ENCODE assay signal across 8 cellular contexts in the genomic region with DNA sequence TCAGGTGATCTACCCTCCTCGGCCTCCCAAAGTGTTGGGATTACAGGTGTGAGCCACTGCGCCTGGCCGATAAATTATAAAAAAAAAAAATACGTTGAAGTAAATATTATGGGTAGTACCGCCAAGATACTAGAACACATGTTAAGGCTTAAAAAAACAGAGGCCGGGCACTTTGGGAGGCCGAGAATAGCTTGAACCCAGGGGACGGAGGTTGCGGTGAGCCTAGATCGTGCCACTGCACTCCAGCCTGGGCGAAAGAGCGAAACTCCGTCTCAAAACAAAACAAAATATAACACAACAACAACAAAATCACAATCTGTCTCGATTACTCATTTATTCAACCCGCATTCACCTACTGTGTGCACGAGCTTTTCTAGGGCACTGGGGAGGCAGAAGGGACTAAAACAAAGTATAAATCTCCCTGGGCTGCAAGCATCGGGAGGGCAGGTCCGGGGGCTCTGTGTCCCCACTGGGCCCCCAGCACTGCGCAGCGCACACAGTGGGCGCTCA. TPM values are rescaled to one million over a fixed set of nuclear protein-coding genes. Genes with fewer than 3 reads are reported as not detected.
DNase-seq lines count a peak whose midpoint lies in the region; ATAC-seq, FAIRE-seq and TF ChIP-seq lines count a peak whose summit lies in the region.

No MANE protein-coding gene starts in this region.

- no peak for ATAC-seq in activated T-cell treated with anti-CD3 and anti-CD28 coated beads, Interleukin-2, amount 50 U/mL, for 72 hours (replicated peaks in 1 of 2)
- ATAC-seq in body of pancreas (no peak), memory B cell (ENCODE audit: low read depth) (no peak), HG03342 (IDR thresholded peaks at IDR 0.05; ENCODE audit: unreplicated experiment) (no peak)

- peaks cover 16% of the 10 kb centered on the region for H3K4me1 Mint-ChIP-seq in activated T-cell treated with anti-CD3 and anti-CD28 coated beads, Interleukin-2, amount 50 U/mL, for 72 hours (ENCODE audit: low read depth)
- peaks cover 19% of the 10 kb centered on the region for H3K4me1 Mint-ChIP-seq in memory B cell
- peaks cover 17% of the 10 kb centered on the region for H3K4me1 Mint-ChIP-seq in type B pancreatic cell (ENCODE audit: unreplicated experiment)

- no peaks in the 10 kb centered on the region for H3K9me3 ChIP-seq in body of pancreas

- H3K27me3 ChIP-seq in body of pancreas: no peaks in the 10 kb centered on the region

- H3K9me3 Mint-ChIP-seq in activated T-cell treated with anti-CD3 and anti-CD28 coated beads, Interleukin-2, amount 50 U/mL, for 72 hours: no peaks in the 10 kb centered on the region
- H3K9me3 Mint-ChIP-seq in memory B cell: no peaks in the 10 kb centered on the region
- H3K9me3 Mint-ChIP-seq in type B pancreatic cell: no peaks in the 10 kb centered on the region

- peak overlapping the region; percentile 50 for H3K27ac Mint-ChIP-seq in activated T-cell treated with anti-CD3 and anti-CD28 coated beads, Interleukin-2, amount 50 U/mL, for 72 hours
- H3K27ac Mint-ChIP-seq in memory B cell (peak overlapping the region; percentile 89), type B pancreatic cell (peak overlapping the region; percentile 85)

- H3K27me3 Mint-ChIP-seq in activated T-cell treated with anti-CD3 and anti-CD28 coated beads, Interleukin-2, amount 50 U/mL, for 72 hours (ENCODE audit: low read depth): no peaks in the 10 kb centered on the region
- H3K27me3 Mint-ChIP-seq in memory B cell (peaks cover 2% of the 10 kb centered on the region), type B pancreatic cell (no peaks in the 10 kb centered on the region)

- intact Hi-C loops in body of pancreas (cut with DNase I): no loop called here

- FAIRE-seq in HTR-8/SVneo (lab: Jason Lieb, UNC): no peak

- 38 to 55% methylated on average over 16 to 21 of the region's 21 CpGs for WGBS in body of pancreas, 2 donors

- no peaks in the 10 kb centered on the region for H3K36me3 ChIP-seq in body of pancreas (replicated peaks in 1 of 2; ENCODE audit: insufficient read depth in 1 of 2, low read depth in 2 of 2)

- H3K27ac ChIP-seq in body of pancreas: peak overlapping the region; percentile 83 to 94 (median 88)

- no peak for TF ChIP-seq CTCF in body of pancreas (IDR thresholded peaks at IDR 0.05)
- no peak for TF ChIP-seq CTCF in type B pancreatic cell (conservative IDR thresholded peaks at IDR 0.05)

- H3K4me3 ChIP-seq in body of pancreas: peak overlapping the region; percentile 87 to 91

- no peak for DNase-seq in activated T-cell treated with anti-CD3 and anti-CD28 coated beads, Interleukin-2, amount 50 U/mL, for 72 hours
- DNase-seq in activated T-cell treated with anti-CD3 and anti-CD28 coated beads, Interleukin-2, amount 50 U/mL, for 1 hour: no peak
- no peak for DNase-seq in body of pancreas
- DNase-seq in memory B cell (ENCODE audit: low spot score in 2 of 2): no peak
- no peak for DNase-seq in type B pancreatic cell (ENCODE audit: extremely low spot score, unreplicated experiment)
- DNase-seq in HTR-8/SVneo (ENCODE audit: insufficient read length, low spot score): no peak
- DNase-seq in glomerular visceral epithelial cell (ENCODE audit: extremely low spot score): no peak

- peaks cover 8% of the 10 kb centered on the region in 2 donors for H3K36me3 Mint-ChIP-seq in activated T-cell treated with anti-CD3 and anti-CD28 coated beads, Interleukin-2, amount 50 U/mL, for 72 hours (ENCODE audit: insufficient read depth in 2 of 2)
- peaks cover 1% of the 10 kb centered on the region for H3K36me3 Mint-ChIP-seq in memory B cell
- peaks cover 3% of the 10 kb centered on the region for H3K36me3 Mint-ChIP-seq in type B pancreatic cell

- peak overlapping the region; percentile 87 to 92 for H3K4me3 Mint-ChIP-seq in activated T-cell treated with anti-CD3 and anti-CD28 coated beads, Interleukin-2, amount 50 U/mL, for 72 hours
- H3K4me3 Mint-ChIP-seq in memory B cell (peak overlapping the region; percentile 83), type B pancreatic cell (peak overlapping the region; percentile 89)

- H3K4me1 ChIP-seq in body of pancreas: peaks cover 29% of the 10 kb centered on the region

- TF ChIP-seq POLR2A in body of pancreas (IDR thresholded peaks at IDR 0.05): no peak

RNA-seq across cellular contexts. Expression of gene BICRA, which starts 1.3 kb away (rescaled TPM):
- total RNA-seq in activated T-cell treated with anti-CD3 and anti-CD28 coated beads, Interleukin-2, amount 50 U/mL, for 72 hours: 10 to 100 TPM; 17.0 to 17.9 TPM
- total RNA-seq in body of pancreas (10 to 100 TPM in 1 of 2 donors, 1 to 10 TPM in 1; 2.6 to 26.4 TPM), type B pancreatic cell (ENCODE audit: low replicate concordance) (22.9 and 23.5 TPM in 2 replicates)

RNA-seq across cellular contexts. Expression of gene ZNF541, which starts 34.7 kb away (rescaled TPM):
- under 1 TPM; 0.69 to 0.96 TPM for total RNA-seq in activated T-cell treated with anti-CD3 and anti-CD28 coated beads, Interleukin-2, amount 50 U/mL, for 72 hours
- total RNA-seq in body of pancreas: under 1 TPM in 1 of 2 donors, not detected in 1; under 0.01 TPM
- not detected in 2 replicates for total RNA-seq in type B pancreatic cell (ENCODE audit: low replicate concordance)
